9 cellular contexts compared by ENCODE assay signal in the genomic region with DNA sequence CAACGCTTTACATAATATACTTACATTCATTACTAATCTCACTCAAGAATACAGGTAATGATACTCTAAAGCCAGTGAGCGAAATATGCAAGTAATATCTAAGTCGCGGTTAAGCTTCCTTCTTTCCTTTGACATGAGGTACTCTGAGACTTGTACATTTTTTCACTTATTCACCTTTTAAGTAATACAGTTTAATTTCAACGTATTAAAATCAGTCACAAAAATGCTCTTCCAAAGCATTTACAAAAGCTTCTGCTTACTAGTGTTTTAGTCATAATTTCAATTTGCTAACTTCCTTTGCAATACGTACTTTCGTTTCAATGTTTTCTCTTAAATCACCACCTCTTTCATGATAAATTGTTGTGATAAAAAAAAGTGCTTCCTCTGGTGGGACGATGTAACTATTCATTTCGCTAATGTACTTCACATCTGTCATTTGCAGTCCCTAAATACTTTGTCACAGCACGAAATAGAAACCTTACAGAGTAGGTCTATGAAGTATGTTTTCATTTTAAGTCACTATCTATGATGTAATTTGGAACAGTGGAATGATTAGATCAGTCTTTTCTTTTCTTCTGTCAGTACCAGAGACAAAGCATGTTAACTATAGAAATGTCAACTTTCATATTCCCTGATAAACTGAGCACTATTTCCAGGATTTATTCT. TPM values are rescaled to one million over a fixed set of nuclear protein-coding genes. Genes with fewer than 3 reads are reported as not detected.
DNase-seq lines count a peak whose midpoint lies in the region; ATAC-seq, FAIRE-seq and TF ChIP-seq lines count a peak whose summit lies in the region.
"Had no signal": no experiment of that assay in that cellular context is flagged by ENCODE, and none has a peak within 500 bp of the region (broad histone marks: within the 10 kb centered on the region; RNA-seq: fewer than 3 reads in every experiment).

No MANE protein-coding gene starts in this region.

- H3K4me1 Mint-ChIP-seq in mesothelial cell of epicardium = peaks cover 10% of the 10 kb centered on the region
- H3K4me1 Mint-ChIP-seq: neural crest cell had no signal

- no peaks in the 10 kb centered on the region for H3K9me2 ChIP-seq in OCI-LY7 (ENCODE audit: insufficient read depth, low read length)

- WGBS in small intestine, 3 donors = 37 to 47% (median 45%) methylated on average over 10 of the region's 10 CpGs

- no peaks in the 10 kb centered on the region for H4K20me1 ChIP-seq in OCI-LY7 (ENCODE audit: insufficient read depth, low read length)

- peaks cover 5% of the 10 kb centered on the region for H3K36me3 Mint-ChIP-seq in mesothelial cell of epicardium

- no peaks in the 10 kb centered on the region for H3K27me3 Mint-ChIP-seq in mesothelial cell of epicardium (ENCODE audit: low read depth)

- no peak overlapping the region for H3K4me3 Mint-ChIP-seq in mesothelial cell of epicardium
- H3K4me3 Mint-ChIP-seq: neural crest cell had no signal

- ATAC-seq in GM19455 (IDR thresholded peaks at IDR 0.05; ENCODE audit: unreplicated experiment) = peak; percentile 63
- peak; percentile 79 for ATAC-seq in HG03280 (IDR thresholded peaks at IDR 0.05; ENCODE audit: unreplicated experiment)

- no peak overlapping the region for H3K4me3 ChIP-seq in OCI-LY7 (ENCODE audit: low read depth, low read length, poor library complexity, severe bottlenecking)
- no peak overlapping the region for H3K4me3 ChIP-seq in small intestine (ENCODE audit: low read depth in 1 of 2, low read length in 2 of 2)

- no peak overlapping the region for H3K4me2 ChIP-seq in OCI-LY7 (ENCODE audit: low read length)

- H3K79me2 ChIP-seq in OCI-LY7 (ENCODE audit: insufficient read depth, low read depth, low read length) = no peaks in the 10 kb centered on the region

- H2AFZ ChIP-seq in OCI-LY7 (ENCODE audit: low read length) = no peak overlapping the region

- CTCF ChIA-PET in OCI-LY7 (lab: Charles Lee; ENCODE audit: unreplicated experiment) = no interaction called here

- H3K27ac ChIP-seq in OCI-LY7 (ENCODE audit: low read depth, low read length, poor library complexity, severe bottlenecking) (no peak overlapping the region), small intestine (ENCODE audit: low read depth in 1 of 2, low read length in 1 of 2) (no peak overlapping the region)

- no peaks in the 10 kb centered on the region for H3K4me1 ChIP-seq in OCI-LY7 (ENCODE audit: insufficient read depth, low read length, poor library complexity, severe bottlenecking)
- no peaks in the 10 kb centered on the region for H3K4me1 ChIP-seq in small intestine (ENCODE audit: control insufficient read depth in 2 of 2, insufficient read depth in 1 of 2, low read depth in 1 of 2, low read length in 1 of 2)

- H3K36me3 ChIP-seq in OCI-LY7 (ENCODE audit: insufficient read depth, low read length) (no peaks in the 10 kb centered on the region), small intestine (ENCODE audit: control insufficient read depth in 2 of 2, insufficient read depth in 2 of 2, low read length in 2 of 2) (no peaks in the 10 kb centered on the region)

- no peaks in the 10 kb centered on the region for H3K27me3 ChIP-seq in small intestine (ENCODE audit: control insufficient read depth in 2 of 2, insufficient read depth in 2 of 2, low read length in 2 of 2)

- peak; percentile 1 for DNase-seq in EH (ENCODE audit: low read depth)
- peak; percentile 45 for DNase-seq in dermis blood vessel endothelial cell
- DNase-seq in OCI-LY7 (ENCODE audit: low spot score) = no peak
- no peak for DNase-seq in mesothelial cell of epicardium (ENCODE audit: low spot score in 2 of 2, unreplicated experiment in 2 of 2)
- DNase-seq in activated CD4-positive, alpha-beta T cell treated with anti-CD3 and anti-CD28 coated beads, Interleukin-2, amount 50 U/mL, for 48 hours = no peak
- no peak for DNase-seq in small intestine

- no peak overlapping the region for H3K27ac Mint-ChIP-seq in mesothelial cell of epicardium

- BruUV-seq in OCI-LY7 (replicated peaks; lab: Mats Ljungman, UMichigan) = no TSS peak

- peaks cover 32% of the 10 kb centered on the region for H3K9me3 Mint-ChIP-seq in mesothelial cell of epicardium

- H3K9me3 ChIP-seq in OCI-LY7 (ENCODE audit: low read length) (no peaks in the 10 kb centered on the region), small intestine (ENCODE audit: control insufficient read depth, low read depth) (no peaks in the 10 kb centered on the region)

- POLR2A ChIA-PET in OCI-LY7 (lab: Charles Lee) = interaction anchor here (0.6 kb wide), 1 partner anchor 40 kb away, joined by 3 read pairs; no protein-coding TSS in a partner anchor

- intact Hi-C loops in OCI-LY7 (cut with micrococcal nuclease; ENCODE audit: unreplicated experiment) = no loop called here

- no peak for FAIRE-seq in small intestine (lab: Jason Lieb, UNC)

- TF ChIP-seq CTCF in OCI-LY7 (conservative IDR thresholded peaks at IDR 0.05; ENCODE audit: low read length) = no peak
- TF ChIP-seq CTCF in mesothelial cell of epicardium (IDR thresholded peaks at IDR 0.05; ENCODE audit: unreplicated experiment) = no peak

RNA-seq across cellular contexts. Expression of gene ADGRL4, which starts 34.0 kb away (rescaled TPM):
- total RNA-seq in dermis blood vessel endothelial cell (157 and 322 TPM in 2 replicates), OCI-LY7 (2022) (not detected in 2 replicates), mesothelial cell of epicardium (0.07 TPM in 1 of 3 replicates, not detected in the others)
- not detected in 2 replicates for total RNA-seq in OCI-LY7 (2014; rRNA removed; shearing (Covaris generic))
- polyA plus RNA-seq in small intestine = 10 to 100 TPM in 1 of 3 donors, under 1 TPM in 2; 0.27 to 11.0 (median 0.67) TPM

Comparison
In these comparisons a context has a peak if more than half of its experiments do, and no peak if none do; other contexts are left out.
1. DNase-seq: peak in EH (single experiment) and dermis blood vessel endothelial cell (single experiment); none in OCI-LY7 (single experiment), mesothelial cell of epicardium (0 of 2), activated CD4-positive, alpha-beta T cell treated with anti-CD3 and anti-CD28 coated beads, Interleukin-2, amount 50 U/mL, for 48 hours (0 of 2) and small intestine (single experiment).
2. RNA of gene ADGRL4, which starts 34.0 kb away (total RNA-seq): 157 to 322 TPM in dermis blood vessel endothelial cell; not detected in OCI-LY7 and 0.07 TPM in mesothelial cell of epicardium; every median in the first group is over 100 times any median in the second.